Comparison of ENCODE assay signal across 14 cellular contexts in the genomic region with DNA sequence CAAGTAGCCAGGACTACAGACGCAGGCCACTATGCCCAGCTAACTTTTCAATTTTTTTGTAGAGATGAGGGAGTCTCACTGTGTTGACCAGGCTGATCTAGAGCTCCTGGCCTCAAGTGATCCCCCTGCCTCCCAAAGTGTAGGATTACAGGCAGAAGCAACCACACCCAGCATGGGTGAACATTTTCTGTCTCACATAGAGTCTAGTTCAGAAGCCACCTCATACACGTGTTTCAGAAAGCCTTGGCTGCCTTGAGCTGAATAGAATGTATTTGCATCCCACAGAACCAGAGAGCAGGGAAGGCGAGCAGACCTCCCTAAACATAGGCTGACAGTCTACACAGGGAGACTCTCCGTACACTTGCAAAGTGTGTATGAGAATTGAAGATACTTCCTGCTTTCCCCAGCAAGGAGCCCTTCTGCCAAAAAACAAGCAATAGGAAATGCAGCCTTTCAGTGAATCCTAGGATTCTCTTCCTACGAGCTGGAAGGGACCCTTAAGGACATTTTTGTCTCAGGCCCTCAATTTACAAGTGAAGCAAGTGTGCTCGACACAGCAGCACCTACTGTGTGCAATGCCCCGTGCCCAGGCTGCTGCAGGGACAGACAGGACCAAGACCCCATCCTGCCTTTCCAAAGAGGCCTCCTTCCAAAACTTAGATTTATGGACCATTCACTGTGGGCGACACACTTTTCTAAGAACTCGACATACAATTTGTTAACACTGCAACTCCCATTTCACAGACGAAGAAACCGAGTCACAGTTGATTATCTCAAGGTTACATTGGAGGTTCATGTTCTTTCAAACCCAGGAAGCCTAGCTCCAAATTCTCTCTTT. TPM values are rescaled to one million over a fixed set of nuclear protein-coding genes. Genes with fewer than 3 reads are reported as not detected.
DNase-seq lines count a peak whose midpoint lies in the region; ATAC-seq and TF ChIP-seq lines count a peak whose summit lies in the region.
"Had no signal": no experiment of that assay in that cellular context is flagged by ENCODE, and none has a peak within 500 bp of the region (broad histone marks: within the 10 kb centered on the region; RNA-seq: fewer than 3 reads in every experiment).

No MANE protein-coding gene starts in this region.

- peaks cover 26 to 100% (median 89%) of the 10 kb centered on the region in 9 donors for H3K4me1 ChIP-seq in heart right ventricle
- H3K4me1 ChIP-seq in right cardiac atrium (ENCODE audit: control insufficient read depth, insufficient read depth, low read length), result peaks cover 37% of the 10 kb centered on the region
- peaks cover 14 to 27% of the 10 kb centered on the region in 2 donors for H3K4me1 ChIP-seq in uterus

- H3K36me3 ChIP-seq in heart right ventricle (no peaks in the 10 kb centered on the region), uterus (no peaks in the 10 kb centered on the region)
- H3K36me3 ChIP-seq: MG63 had no signal

- peak overlapping the region; percentile 56 for H3K27ac Mint-ChIP-seq in mesothelial cell of epicardium
- H3K27ac Mint-ChIP-seq: naive B cell had no signal

- intact Hi-C loops in heart right ventricle (cut with DNase I), result loop anchor here in 1 of 10 donors (10.0 kb wide), 1 partner anchor 183 kb away; no protein-coding TSS in a partner anchor
- intact Hi-C loops in right cardiac atrium (cut with DNase I), result loop anchor here in 1 of 4 donors (10.0 kb wide), 1 partner anchor 163 kb away; no protein-coding TSS in a partner anchor
- intact Hi-C loops in dorsolateral prefrontal cortex (cut with DNase I), result no loop called here
- intact Hi-C loops in uterus (cut with DNase I; ENCODE audit: low total_unique reads), result no loop called here

- TF ChIP-seq POLR2A in uterus (IDR thresholded peaks at IDR 0.05), result no peak

- no peaks in the 10 kb centered on the region for H3K27me3 Mint-ChIP-seq in mesothelial cell of epicardium (ENCODE audit: low read depth)

- DNase-seq in heart right ventricle, result no peak
- no peak for DNase-seq in right cardiac atrium
- DNase-seq in dorsolateral prefrontal cortex, result no peak
- no peak for DNase-seq in mesothelial cell of epicardium (ENCODE audit: low spot score in 2 of 2, unreplicated experiment in 2 of 2)
- no peak for DNase-seq in uterus
- no peak for DNase-seq in ecto neural progenitor cell (ENCODE audit: low spot score)
- DNase-seq: activated effector memory CD4-positive, alpha-beta T cell treated with Interleukin-2 at 50 U/mL for 16 hours; caudate nucleus; MG63; naive B cell; small intestine had no signal

- TF ChIP-seq CTCF in heart right ventricle (IDR thresholded peaks at IDR 0.05) (peak in 1 of 9 donors; percentile 18), dorsolateral prefrontal cortex (IDR thresholded peaks at IDR 0.05 in 54 of 56, conservative IDR thresholded peaks at IDR 0.05 in 2 of 56; ENCODE audit: low read depth in 1 of 56, partially characterized antibody in 56 of 56) (no peak), mesothelial cell of epicardium (IDR thresholded peaks at IDR 0.05; ENCODE audit: unreplicated experiment) (no peak), uterus (IDR thresholded peaks at IDR 0.05) (no peak)

- 59 to 69% methylated on average over 11 of the region's 11 CpGs for WGBS in heart right ventricle, 2 donors
- WGBS in right cardiac atrium, result 65% methylated on average over 11 of the region's 11 CpGs

- no peaks in the 10 kb centered on the region for H3K9me3 ChIP-seq in heart right ventricle
- no peaks in the 10 kb centered on the region for H3K9me3 ChIP-seq in right cardiac atrium (ENCODE audit: control insufficient read depth, low read length)
- H3K9me3 ChIP-seq in uterus, result no peaks in the 10 kb centered on the region
- H3K9me3 ChIP-seq: MG63 had no signal

- no peaks in the 10 kb centered on the region for H3K36me3 Mint-ChIP-seq in mesothelial cell of epicardium
- H3K36me3 Mint-ChIP-seq: naive B cell had no signal

- no peak overlapping the region for H3K4me3 Mint-ChIP-seq in mesothelial cell of epicardium
- H3K4me3 Mint-ChIP-seq: naive B cell had no signal

- H3K27me3 ChIP-seq in heart right ventricle (no peaks in the 10 kb centered on the region), right cardiac atrium (ENCODE audit: control insufficient read depth, insufficient read depth) (no peaks in the 10 kb centered on the region), dorsolateral prefrontal cortex (no peaks in the 10 kb centered on the region), uterus (no peaks in the 10 kb centered on the region)
- H3K27me3 ChIP-seq: MG63 had no signal

- peaks cover 75% of the 10 kb centered on the region for H3K4me1 Mint-ChIP-seq in mesothelial cell of epicardium
- H3K4me1 Mint-ChIP-seq: naive B cell had no signal

- ATAC-seq in heart right ventricle (no peak), right cardiac atrium (no peak), GM19351 (IDR thresholded peaks at IDR 0.05; ENCODE audit: unreplicated experiment) (no peak), GM21423 (IDR thresholded peaks at IDR 0.05; ENCODE audit: unreplicated experiment) (no peak)

- H3K4me3 ChIP-seq in heart right ventricle (no peak overlapping the region), right cardiac atrium (ENCODE audit: low read length) (no peak overlapping the region), dorsolateral prefrontal cortex (no peak overlapping the region), uterus (no peak overlapping the region)
- H3K4me3 ChIP-seq: MG63 had no signal

- peak overlapping the region; percentile 17 to 100 (median 86) for H3K27ac ChIP-seq in heart right ventricle
- no peak overlapping the region for H3K27ac ChIP-seq in right cardiac atrium (ENCODE audit: low read length)
- peak overlapping the region in 53 of 59 donors; percentile 2 to 93 (median 61) for H3K27ac ChIP-seq in dorsolateral prefrontal cortex
- peak overlapping the region; percentile 76 to 83 for H3K27ac ChIP-seq in uterus

- H3K9me3 Mint-ChIP-seq in mesothelial cell of epicardium, result no peaks in the 10 kb centered on the region

RNA-seq across cellular contexts. Expression of gene NUAK1, which starts 11.2 kb away (rescaled TPM):
- total RNA-seq in heart right ventricle (10 to 100 TPM; 37.0 to 59.0 (median 47.6) TPM), right cardiac atrium (10 to 100 TPM; 20.1 to 30.2 (median 23.7) TPM), dorsolateral prefrontal cortex (100 to 1,000 TPM in 82 of 120 experiments, 10 to 100 TPM in 38; 44.5 to 165 (median 114) TPM), mesothelial cell of epicardium (23.4 to 27.0 TPM (median 25.1 TPM) in 3 replicates), uterus (10 to 100 TPM in 3 of 4 donors, 1 to 10 TPM in 1; 9.4 to 56.8 (median 26.8) TPM)
- polyA plus RNA-seq in heart right ventricle (10 to 100 TPM in 1 of 2 donors, 1 to 10 TPM in 1; 9.8 to 10.8 TPM), right cardiac atrium (10.0 TPM)
- total RNA-seq: T-helper 2 cell treated with Interferon-gamma antibody and Interleukin-4, amounts not matched to agents 100 ng/mL and 5 ng/mL, for 36 hours had no signal
